Comparison of ENCODE assay signal across 12 cellular contexts in the genomic region with DNA sequence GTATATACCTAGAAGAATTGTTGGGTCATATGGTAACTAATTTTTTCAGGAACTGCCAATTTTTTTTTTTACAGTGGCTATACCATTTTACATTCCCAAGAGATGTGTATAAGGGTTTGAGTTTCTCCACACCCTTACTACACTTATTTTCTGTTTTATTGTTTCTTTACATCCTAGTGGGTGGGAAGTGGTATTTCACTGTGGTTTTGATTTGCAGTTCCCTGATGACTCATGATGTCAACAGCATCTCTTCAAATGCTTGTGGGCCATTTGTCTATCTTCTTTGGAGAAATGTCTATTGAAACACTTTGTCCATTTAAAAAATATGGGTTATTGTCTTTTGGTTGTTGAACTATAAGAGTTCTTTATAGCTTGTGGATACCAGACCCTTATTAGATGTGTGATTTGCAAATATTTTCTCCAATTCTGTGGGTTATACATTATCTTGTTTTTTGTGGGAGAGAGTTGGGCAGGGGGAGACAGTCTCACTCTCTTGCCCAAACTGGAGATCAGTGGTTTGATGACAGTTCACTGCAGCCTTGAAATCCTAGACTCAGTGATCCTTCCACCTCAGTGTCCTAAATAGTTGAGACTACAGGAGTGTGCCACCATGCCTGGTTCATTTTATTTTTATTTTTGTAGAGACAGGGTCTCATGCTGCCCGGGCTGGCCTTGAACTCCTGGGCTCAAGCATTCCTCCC. TPM values are rescaled to one million over a fixed set of nuclear protein-coding genes. Genes with fewer than 3 reads are reported as not detected.
DNase-seq lines count a peak whose midpoint lies in the region; ATAC-seq, FAIRE-seq and TF ChIP-seq lines count a peak whose summit lies in the region.
"Had no signal": no experiment of that assay in that cellular context is flagged by ENCODE, and none has a peak within 500 bp of the region (broad histone marks: within the 10 kb centered on the region; RNA-seq: fewer than 3 reads in every experiment).

No MANE protein-coding gene starts in this region.

- in situ Hi-C loops in GM12878 (cut with MboI) = no loop called here

- TF ChIP-seq CTCF in GM12878 (IDR thresholded peaks at IDR 0.05 in 2 of 3, conservative IDR thresholded peaks at IDR 0.05 in 1 of 3; ENCODE audit: control insufficient read depth in 2 of 3, extremely low read depth in 1 of 3, insufficient read depth in 1 of 3, low read depth in 3 of 3, low read length in 3 of 3) (no peak), neutrophil (IDR thresholded peaks at IDR 0.05) (no peak), D721Med (IDR thresholded peaks at IDR 0.05; ENCODE audit: insufficient read depth, missing control alignments) (no peak)

- TF ChIP-seq RAD21 in GM12878 (IDR thresholded peaks at IDR 0.05; ENCODE audit: insufficient read depth, low read depth, low read length) = no peak

- H3K4me3 ChIP-seq in GM12878 (no peak overlapping the region), neutrophil (ENCODE audit: low read depth in 1 of 2, low read length in 1 of 2) (no peak overlapping the region)
- H3K4me3 ChIP-seq: heart right ventricle, thoracic aorta had no signal

- SMC1A ChIA-PET in GM12878 (lab: Charles Lee; ENCODE audit: uncharacterized antibody, unreplicated experiment) = interaction anchor here (0.7 kb wide), 1 partner anchor 13 kb away, joined by 3 read pairs; no protein-coding TSS in a partner anchor

- 0 out of 4 replicates have a peak, but pooled peaks of 1 of the 2 experiments have one; percentile 20 for TF ChIP-seq EP300 in GM12878 (IDR thresholded peaks at IDR 0.05; ENCODE audit: borderline replicate concordance in 1 of 2, control insufficient read depth in 1 of 2, low read depth in 2 of 2, low read length in 2 of 2)

- no peak for DNase-seq in GM18507 (ENCODE audit: extremely low spot score, insufficient read length, low read depth)
- peak; percentile 60 for DNase-seq in NOMO-1 treated with DMSO at 0.1 percent for 48 hours (lab: John Stamatoyannopoulos, UW; ENCODE audit: unreplicated experiment)
- no peak for DNase-seq in GM12878 (ENCODE audit: low read depth, low spot score)
- DNase-seq in NCI-H82 (lab: John Stamatoyannopoulos, UW) = no peak
- DNase-seq in D721Med (ENCODE audit: insufficient read length, low spot score) = no peak
- no peak for DNase-seq in stimulated activated CD4-positive, alpha-beta T cell treated with anti-CD3 and anti-CD28 coated beads, Interleukin-2, amount 100 ng/mL, for 24 hours
- DNase-seq: GDM1, heart right ventricle, NCI-H510A treated with DMSO at 0.1 percent for 48 hours had no signal

- no peaks in the 10 kb centered on the region for H3K9me3 ChIP-seq in GM12878 (replicated peaks; ENCODE audit: control insufficient read depth, insufficient read depth, low read length)
- no peaks in the 10 kb centered on the region for H3K9me3 ChIP-seq in neutrophil
- H3K9me3 ChIP-seq: heart right ventricle, thoracic aorta had no signal

- POLR2A ChIA-PET in GM12878 (lab: Charles Lee) = no interaction called here

- H3K36me3 ChIP-seq in GM12878 (ENCODE audit: control insufficient read depth in 2 of 2, insufficient read depth in 2 of 2, low read length in 1 of 2) = peaks cover 5 to 23% of the 10 kb centered on the region in 2 experiments; a peak in 3 of 4 replicates
- peaks cover 41% of the 10 kb centered on the region for H3K36me3 ChIP-seq in neutrophil

- TF ChIP-seq POLR2A in GM12878 (IDR thresholded peaks at IDR 0.05; ENCODE audit: low read depth, low read length) = no peak

- 89% methylated on average over 1 of the region's 1 CpG for WGBS in GM12878 (ENCODE audit: insufficient coverage, insufficient replicate concordance, low lambda C conversion rate, missing lambda C conversion rate)

- CTCF ChIA-PET in GM12878 (lab: Yijun Ruan, JAX) = interaction anchor here (1.2 kb wide), 1 partner anchor 27 kb away, joined by 4 read pairs; no protein-coding TSS in a partner anchor

- no peaks in the 10 kb centered on the region for H3K79me2 ChIP-seq in GM12878 (ENCODE audit: control insufficient read depth, insufficient read depth, low read length)

- no peak overlapping the region for H3K4me2 ChIP-seq in GM12878 (ENCODE audit: control insufficient read depth, insufficient read depth)

- H3K4me1 ChIP-seq in GM12878 (ENCODE audit: control insufficient read depth, insufficient read depth, low read length) (peaks cover 7% of the 10 kb centered on the region), neutrophil (ENCODE audit: control insufficient read depth in 1 of 2, insufficient read depth in 1 of 2, low read depth in 1 of 2, low read length in 1 of 2) (peaks cover 24 to 26% of the 10 kb centered on the region in 2 experiments)

- peak; percentile 78 for ATAC-seq in GM12878
- ATAC-seq: heart right ventricle had no signal

- no peak overlapping the region for H3K9ac ChIP-seq in GM12878 (ENCODE audit: control insufficient read depth, insufficient read depth, low read length)

- H2AFZ ChIP-seq in GM12878 (ENCODE audit: control insufficient read depth, low read depth, low read length) = no peak overlapping the region

- peak; percentile 64 for FAIRE-seq in GM18507 (lab: Jason Lieb, UNC)
- FAIRE-seq in GM12878 (lab: Jason Lieb, UNC) = no peak
- FAIRE-seq in D721Med (lab: Jason Lieb, UNC) = no peak
- FAIRE-seq: TTC549 had no signal

- BruUV-seq in GM12878 (replicated peaks; lab: Mats Ljungman, UMichigan) = no TSS peak

- intact Hi-C loops in GM12878 (cut with micrococcal nuclease; ENCODE audit: unreplicated experiment) = no loop called here

- RAD21 ChIA-PET in GM12878 (lab: Charles Lee; ENCODE audit: unreplicated experiment) = no interaction called here

- H3K27ac ChIP-seq in GM12878 (ENCODE audit: control insufficient read depth, insufficient read depth) (no peak overlapping the region), neutrophil (peak overlapping the region; percentile 64)
- H3K27ac ChIP-seq: thoracic aorta had no signal

- no peaks in the 10 kb centered on the region for H4K20me1 ChIP-seq in GM12878 (ENCODE audit: control insufficient read depth, insufficient read depth)

- H3K27me3 ChIP-seq in GM12878 (replicated peaks in 1 of 2; ENCODE audit: control insufficient read depth in 2 of 2, insufficient read depth in 2 of 2, low read length in 1 of 2) = no peaks in the 10 kb centered on the region
- H3K27me3 ChIP-seq in neutrophil = no peaks in the 10 kb centered on the region
- H3K27me3 ChIP-seq: heart right ventricle had no signal

TF ChIP-seq in GM12878, 131 proteins besides CTCF, POLR2A, EP300 and RAD21 (continues in another document):
- no peak for TF ChIP-seq RB1 (IDR thresholded peaks at IDR 0.05; ENCODE audit: borderline replicate concordance)
- peak; percentile 90 for TF ChIP-seq RUNX3 (IDR thresholded peaks at IDR 0.05; ENCODE audit: low read length)
- peak; percentile 53; the same call in 1 of the 2 replicates for TF ChIP-seq JUNB (IDR thresholded peaks at IDR 0.05)
- TF ChIP-seq, protein P1, sequence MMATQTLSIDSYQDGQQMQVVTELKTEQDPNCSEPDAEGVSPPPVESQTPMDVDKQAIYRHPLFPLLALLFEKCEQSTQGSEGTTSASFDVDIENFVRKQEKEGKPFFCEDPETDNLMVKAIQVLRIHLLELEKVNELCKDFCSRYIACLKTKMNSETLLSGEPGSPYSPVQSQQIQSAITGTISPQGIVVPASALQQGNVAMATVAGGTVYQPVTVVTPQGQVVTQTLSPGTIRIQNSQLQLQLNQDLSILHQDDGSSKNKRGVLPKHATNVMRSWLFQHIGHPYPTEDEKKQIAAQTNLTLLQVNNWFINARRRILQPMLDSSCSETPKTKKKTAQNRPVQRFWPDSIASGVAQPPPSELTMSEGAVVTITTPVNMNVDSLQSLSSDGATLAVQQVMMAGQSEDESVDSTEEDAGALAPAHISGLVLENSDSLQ (IDR thresholded peaks at IDR 0.05) = 0 out of 2 replicates have a peak, but pooled peaks have one; percentile 24
- TF ChIP-seq ETV6 (conservative IDR thresholded peaks at IDR 0.05 in 1 of 2, IDR thresholded peaks at IDR 0.05 in 1 of 2; ENCODE audit: borderline replicate concordance in 1 of 2, low read depth in 1 of 2) = peak in 1 of 2 experiments; percentile 37; a peak in 1 of 4 replicates
- TF ChIP-seq SIN3A (IDR thresholded peaks at IDR 0.05; ENCODE audit: low read depth, low read length) = no peak

RNA-seq across cellular contexts. Expression of gene PISD, which starts 30.3 kb away (rescaled TPM):
- total RNA-seq in GM12878 (2013; cell fraction: nucleolus; rRNA removed) = 75.1 and 77.2 TPM in 2 replicates
- total RNA-seq in GM12878 (2014; rRNA removed) (41.3 and 44.7 TPM in 2 replicates), GM12878 (2014; rRNA removed; fragmentation: Illumina TruSeq; extraction: Trizol) (24.2 and 25.8 TPM in 2 replicates), GM12878 (2021) (62.7 and 63.4 TPM in 2 replicates)
- polyA plus RNA-seq in GM12878 (2011; ENCODE audit: low read depth) = 18.1 TPM
- polyA plus RNA-seq in GM12878 (2011; rRNA removed) (22.5 and 46.8 TPM in 2 replicates), GM12878 (2014; fragmentation: Illumina TruSeq; extraction: Trizol) (24.5 and 36.9 TPM in 2 replicates), GM12878 (2014; fragmentation: Nextera tagmentation; extraction: Ambion mirVana) (10 to 100 TPM; 31.1 to 44.9 TPM), GM12878 (2014; rRNA removed) (49.1 and 51.4 TPM in 2 replicates), GM12878 (2016; fragmentation: Nextera tagmentation; extraction: Ambion mirVana) (10 to 100 TPM; 48.3 to 54.9 TPM)
- 66.2 and 74.7 TPM in 2 replicates for polyA plus RNA-seq in GM12878 (2011; cell fraction: cytosol; rRNA removed)
- polyA plus RNA-seq in GM12878 (2011; cell fraction: nucleus; rRNA removed) = 157 and 166 TPM in 2 replicates
- polyA plus RNA-seq in GM12878 (2012) = 34.4 and 39.1 TPM in 2 replicates
- polyA minus RNA-seq in GM12878 (2011; rRNA and poly(A)+ RNA removed) = 28.3 and 51.8 TPM in 2 replicates
- 19.8 and 21.5 TPM in 2 replicates for polyA minus RNA-seq in GM12878 (2011; cell fraction: cytosol; rRNA and poly(A)+ RNA removed)
- 24.8 and 28.7 TPM in 2 replicates for polyA minus RNA-seq in GM12878 (2011; cell fraction: nucleus; rRNA and poly(A)+ RNA removed)

RNA-seq across cellular contexts. Expression of gene PRR14L, which starts 57.6 kb away (rescaled TPM):
- 59.1 and 64.9 TPM in 2 replicates for total RNA-seq in GM12878 (2013; cell fraction: nucleolus; rRNA removed)
- 14.4 and 14.7 TPM in 2 replicates for total RNA-seq in GM12878 (2014; rRNA removed)
- total RNA-seq in GM12878 (2014; rRNA removed; fragmentation: Illumina TruSeq; extraction: Trizol) = 26.9 and 27.0 TPM in 2 replicates
- 42.4 and 49.0 TPM in 2 replicates for total RNA-seq in GM12878 (2021)
- 10.3 TPM for polyA plus RNA-seq in GM12878 (2011; ENCODE audit: low read depth)
- polyA plus RNA-seq in GM12878 (2011; rRNA removed) = 19.3 and 19.5 TPM in 2 replicates
- 13.8 and 16.3 TPM in 2 replicates for polyA plus RNA-seq in GM12878 (2011; cell fraction: cytosol; rRNA removed)
- 18.9 and 21.1 TPM in 2 replicates for polyA plus RNA-seq in GM12878 (2011; cell fraction: nucleus; rRNA removed)
- 11.0 and 12.7 TPM in 2 replicates for polyA plus RNA-seq in GM12878 (2012)
- 23.3 and 24.8 TPM in 2 replicates for polyA plus RNA-seq in GM12878 (2014; fragmentation: Illumina TruSeq; extraction: Trizol)
- polyA plus RNA-seq in GM12878 (2014; fragmentation: Nextera tagmentation; extraction: Ambion mirVana) = 10 to 100 TPM in 1 of 2 experiments, 1 to 10 TPM in 1; 4.2 to 12.3 TPM
- polyA plus RNA-seq in GM12878 (2014; rRNA removed) = 17.0 and 17.2 TPM in 2 replicates
- polyA plus RNA-seq in GM12878 (2016; fragmentation: Nextera tagmentation; extraction: Ambion mirVana) = 10 to 100 TPM; 23.5 to 27.7 TPM
- 62.7 and 75.0 TPM in 2 replicates for polyA minus RNA-seq in GM12878 (2011; rRNA and poly(A)+ RNA removed)
- 14.7 and 21.2 TPM in 2 replicates for polyA minus RNA-seq in GM12878 (2011; cell fraction: cytosol; rRNA and poly(A)+ RNA removed)
- polyA minus RNA-seq in GM12878 (2011; cell fraction: nucleus; rRNA and poly(A)+ RNA removed) = 28.0 and 37.6 TPM in 2 replicates
